1 cellular context compared by ENCODE assay signal in the genomic region with DNA sequence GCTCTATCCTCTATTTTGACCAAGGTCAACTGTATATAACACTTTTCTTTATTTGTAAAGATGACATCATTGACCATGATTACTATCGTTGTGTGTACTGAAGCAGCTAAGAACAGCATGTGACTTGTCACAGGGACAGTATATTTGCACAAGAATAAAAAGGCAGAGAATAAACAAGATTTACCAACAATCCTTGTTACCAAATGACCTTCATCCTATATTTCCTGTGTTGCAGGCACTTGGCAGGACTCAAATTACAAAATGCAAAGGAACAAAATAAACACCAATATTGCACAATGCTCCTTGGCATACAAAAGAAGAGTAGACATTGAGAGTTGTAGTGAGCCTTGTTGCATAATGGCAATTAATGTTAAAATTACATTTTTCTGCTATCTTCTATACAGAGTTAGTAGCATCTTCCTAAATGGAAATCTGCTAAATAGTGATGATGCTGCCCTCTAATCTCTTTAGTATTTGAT.
TF ChIP-seq lines count a peak whose summit lies in the region.

No MANE protein-coding gene starts in this region.

TF ChIP-seq in HepG2, 621 proteins besides CTCF, POLR2A, EP300 and RAD21 (continued from another document and continues in another):
- TF ChIP-seq, protein P1, sequence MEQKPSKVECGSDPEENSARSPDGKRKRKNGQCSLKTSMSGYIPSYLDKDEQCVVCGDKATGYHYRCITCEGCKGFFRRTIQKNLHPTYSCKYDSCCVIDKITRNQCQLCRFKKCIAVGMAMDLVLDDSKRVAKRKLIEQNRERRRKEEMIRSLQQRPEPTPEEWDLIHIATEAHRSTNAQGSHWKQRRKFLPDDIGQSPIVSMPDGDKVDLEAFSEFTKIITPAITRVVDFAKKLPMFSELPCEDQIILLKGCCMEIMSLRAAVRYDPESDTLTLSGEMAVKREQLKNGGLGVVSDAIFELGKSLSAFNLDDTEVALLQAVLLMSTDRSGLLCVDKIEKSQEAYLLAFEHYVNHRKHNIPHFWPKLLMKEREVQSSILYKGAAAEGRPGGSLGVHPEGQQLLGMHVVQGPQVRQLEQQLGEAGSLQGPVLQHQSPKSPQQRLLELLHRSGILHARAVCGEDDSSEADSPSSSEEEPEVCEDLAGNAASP (CRISPR knock-in tag; IDR thresholded peaks at IDR 0.05; ENCODE audit: borderline replicate concordance) = peak; percentile 96
- TF ChIP-seq ZFP1 (CRISPR knock-in tag; IDR thresholded peaks at IDR 0.05) (peak; percentile 96), HOXD1 (CRISPR knock-in tag; IDR thresholded peaks at IDR 0.05) (peak; percentile 99), ZNF550 (CRISPR knock-in tag; IDR thresholded peaks at IDR 0.05; ENCODE audit: borderline replicate concordance) (no peak), CENPBD1 (CRISPR knock-in tag; IDR thresholded peaks at IDR 0.05; ENCODE audit: borderline replicate concordance, low read depth) (0 out of 2 replicates have a peak, but pooled peaks have one; percentile 72), MAFF (IDR thresholded peaks at IDR 0.05; ENCODE audit: low read depth, low read length) (peak; percentile 44; the same call in 1 of the 2 replicates), KDM1A (CRISPR knock-in tag; IDR thresholded peaks at IDR 0.05) (peak; percentile 98), ARID4A (CRISPR knock-in tag; IDR thresholded peaks at IDR 0.05; ENCODE audit: borderline replicate concordance) (peak; percentile 62; the same call in 1 of the 2 replicates), DNMT1 (CRISPR knock-in tag; IDR thresholded peaks at IDR 0.05) (no peak), GATA4 (IDR thresholded peaks at IDR 0.05; ENCODE audit: borderline replicate concordance, low read depth) (peak; percentile 79; the same call in 1 of the 2 replicates), GABPA (IDR thresholded peaks at IDR 0.05; ENCODE audit: low read depth, low read length) (no peak), GABPA (CRISPR knock-in tag; IDR thresholded peaks at IDR 0.05; ENCODE audit: low read depth) (peak; percentile 67), ZNF747 (CRISPR knock-in tag; IDR thresholded peaks at IDR 0.05; ENCODE audit: borderline replicate concordance) (peak; percentile 93), KLF16 (CRISPR knock-in tag; IDR thresholded peaks at IDR 0.05) (peak in 1 of 2 experiments; percentile 99; a peak in 2 of 4 replicates), ZFP36 (IDR thresholded peaks at IDR 0.05; ENCODE audit: borderline replicate concordance, low read depth, low read length, partially characterized antibody) (peak; percentile 70), REPIN1 (CRISPR knock-in tag; IDR thresholded peaks at IDR 0.05; ENCODE audit: borderline replicate concordance, low read depth) (peak; percentile 92; the same call in 1 of the 2 replicates), PAF1 (CRISPR knock-in tag; IDR thresholded peaks at IDR 0.05) (no peak), SKI (IDR thresholded peaks at IDR 0.05; ENCODE audit: partially characterized antibody) (peak; percentile 97), ZMYM3 (CRISPR knock-in tag; IDR thresholded peaks at IDR 0.05) (peak; percentile 85; the same call in 1 of the 2 replicates), ATF1 (CRISPR knock-in tag; IDR thresholded peaks at IDR 0.05) (peak; percentile 89), ZNF724P (CRISPR knock-in tag; IDR thresholded peaks at IDR 0.05; ENCODE audit: borderline replicate concordance) (0 out of 2 replicates have a peak, but pooled peaks have one; percentile 35), ZKSCAN8 (CRISPR knock-in tag; IDR thresholded peaks at IDR 0.05; ENCODE audit: borderline replicate concordance) (peak; percentile 99), ZNF484 (CRISPR knock-in tag; IDR thresholded peaks at IDR 0.05; ENCODE audit: borderline replicate concordance, low read depth) (no peak), RFX3 (CRISPR knock-in tag; IDR thresholded peaks at IDR 0.05) (peak; percentile 55; the same call in 1 of the 2 replicates), SETDB1 (CRISPR knock-in tag; IDR thresholded peaks at IDR 0.05; ENCODE audit: borderline replicate concordance) (no peak), NBN (conservative IDR thresholded peaks at IDR 0.05) (no peak), ZNF264 (CRISPR knock-in tag; IDR thresholded peaks at IDR 0.05) (peak; percentile 90; the same call in 1 of the 2 replicates), SPEN (CRISPR knock-in tag; IDR thresholded peaks at IDR 0.05; ENCODE audit: low read depth) (0 out of 2 replicates have a peak, but pooled peaks have one; percentile 34), HMG20A (CRISPR knock-in tag; IDR thresholded peaks at IDR 0.05; ENCODE audit: borderline replicate concordance) (peak; percentile 100), ZNF3 (CRISPR knock-in tag; IDR thresholded peaks at IDR 0.05) (peak; percentile 91), MED8 (CRISPR knock-in tag; IDR thresholded peaks at IDR 0.05; ENCODE audit: insufficient replicate concordance) (peak; percentile 68), MAZ (IDR thresholded peaks at IDR 0.05; ENCODE audit: borderline replicate concordance, low read depth, low read length) (no peak), MAZ (CRISPR knock-in tag; IDR thresholded peaks at IDR 0.05; ENCODE audit: low read depth) (peak; percentile 85), SNRNP70 (IDR thresholded peaks at IDR 0.05; ENCODE audit: low read depth, low read length) (no peak)
- TF ChIP-seq, protein P2, sequence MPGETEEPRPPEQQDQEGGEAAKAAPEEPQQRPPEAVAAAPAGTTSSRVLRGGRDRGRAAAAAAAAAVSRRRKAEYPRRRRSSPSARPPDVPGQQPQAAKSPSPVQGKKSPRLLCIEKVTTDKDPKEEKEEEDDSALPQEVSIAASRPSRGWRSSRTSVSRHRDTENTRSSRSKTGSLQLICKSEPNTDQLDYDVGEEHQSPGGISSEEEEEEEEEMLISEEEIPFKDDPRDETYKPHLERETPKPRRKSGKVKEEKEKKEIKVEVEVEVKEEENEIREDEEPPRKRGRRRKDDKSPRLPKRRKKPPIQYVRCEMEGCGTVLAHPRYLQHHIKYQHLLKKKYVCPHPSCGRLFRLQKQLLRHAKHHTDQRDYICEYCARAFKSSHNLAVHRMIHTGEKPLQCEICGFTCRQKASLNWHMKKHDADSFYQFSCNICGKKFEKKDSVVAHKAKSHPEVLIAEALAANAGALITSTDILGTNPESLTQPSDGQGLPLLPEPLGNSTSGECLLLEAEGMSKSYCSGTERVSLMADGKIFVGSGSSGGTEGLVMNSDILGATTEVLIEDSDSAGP (CRISPR knock-in tag; IDR thresholded peaks at IDR 0.05; ENCODE audit: borderline replicate concordance) = no peak
- TF ChIP-seq, protein P3, sequence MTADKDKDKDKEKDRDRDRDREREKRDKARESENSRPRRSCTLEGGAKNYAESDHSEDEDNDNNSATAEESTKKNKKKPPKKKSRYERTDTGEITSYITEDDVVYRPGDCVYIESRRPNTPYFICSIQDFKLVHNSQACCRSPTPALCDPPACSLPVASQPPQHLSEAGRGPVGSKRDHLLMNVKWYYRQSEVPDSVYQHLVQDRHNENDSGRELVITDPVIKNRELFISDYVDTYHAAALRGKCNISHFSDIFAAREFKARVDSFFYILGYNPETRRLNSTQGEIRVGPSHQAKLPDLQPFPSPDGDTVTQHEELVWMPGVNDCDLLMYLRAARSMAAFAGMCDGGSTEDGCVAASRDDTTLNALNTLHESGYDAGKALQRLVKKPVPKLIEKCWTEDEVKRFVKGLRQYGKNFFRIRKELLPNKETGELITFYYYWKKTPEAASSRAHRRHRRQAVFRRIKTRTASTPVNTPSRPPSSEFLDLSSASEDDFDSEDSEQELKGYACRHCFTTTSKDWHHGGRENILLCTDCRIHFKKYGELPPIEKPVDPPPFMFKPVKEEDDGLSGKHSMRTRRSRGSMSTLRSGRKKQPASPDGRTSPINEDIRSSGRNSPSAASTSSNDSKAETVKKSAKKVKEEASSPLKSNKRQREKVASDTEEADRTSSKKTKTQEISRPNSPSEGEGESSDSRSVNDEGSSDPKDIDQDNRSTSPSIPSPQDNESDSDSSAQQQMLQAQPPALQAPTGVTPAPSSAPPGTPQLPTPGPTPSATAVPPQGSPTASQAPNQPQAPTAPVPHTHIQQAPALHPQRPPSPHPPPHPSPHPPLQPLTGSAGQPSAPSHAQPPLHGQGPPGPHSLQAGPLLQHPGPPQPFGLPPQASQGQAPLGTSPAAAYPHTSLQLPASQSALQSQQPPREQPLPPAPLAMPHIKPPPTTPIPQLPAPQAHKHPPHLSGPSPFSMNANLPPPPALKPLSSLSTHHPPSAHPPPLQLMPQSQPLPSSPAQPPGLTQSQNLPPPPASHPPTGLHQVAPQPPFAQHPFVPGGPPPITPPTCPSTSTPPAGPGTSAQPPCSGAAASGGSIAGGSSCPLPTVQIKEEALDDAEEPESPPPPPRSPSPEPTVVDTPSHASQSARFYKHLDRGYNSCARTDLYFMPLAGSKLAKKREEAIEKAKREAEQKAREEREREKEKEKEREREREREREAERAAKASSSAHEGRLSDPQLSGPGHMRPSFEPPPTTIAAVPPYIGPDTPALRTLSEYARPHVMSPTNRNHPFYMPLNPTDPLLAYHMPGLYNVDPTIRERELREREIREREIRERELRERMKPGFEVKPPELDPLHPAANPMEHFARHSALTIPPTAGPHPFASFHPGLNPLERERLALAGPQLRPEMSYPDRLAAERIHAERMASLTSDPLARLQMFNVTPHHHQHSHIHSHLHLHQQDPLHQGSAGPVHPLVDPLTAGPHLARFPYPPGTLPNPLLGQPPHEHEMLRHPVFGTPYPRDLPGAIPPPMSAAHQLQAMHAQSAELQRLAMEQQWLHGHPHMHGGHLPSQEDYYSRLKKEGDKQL (CRISPR knock-in tag; IDR thresholded peaks at IDR 0.05; ENCODE audit: low read depth) = peak; percentile 100
- TF ChIP-seq, protein P4, sequence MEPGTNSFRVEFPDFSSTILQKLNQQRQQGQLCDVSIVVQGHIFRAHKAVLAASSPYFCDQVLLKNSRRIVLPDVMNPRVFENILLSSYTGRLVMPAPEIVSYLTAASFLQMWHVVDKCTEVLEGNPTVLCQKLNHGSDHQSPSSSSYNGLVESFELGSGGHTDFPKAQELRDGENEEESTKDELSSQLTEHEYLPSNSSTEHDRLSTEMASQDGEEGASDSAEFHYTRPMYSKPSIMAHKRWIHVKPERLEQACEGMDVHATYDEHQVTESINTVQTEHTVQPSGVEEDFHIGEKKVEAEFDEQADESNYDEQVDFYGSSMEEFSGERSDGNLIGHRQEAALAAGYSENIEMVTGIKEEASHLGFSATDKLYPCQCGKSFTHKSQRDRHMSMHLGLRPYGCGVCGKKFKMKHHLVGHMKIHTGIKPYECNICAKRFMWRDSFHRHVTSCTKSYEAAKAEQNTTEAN (CRISPR knock-in tag; conservative IDR thresholded peaks at IDR 0.05) = peak; percentile 87
- TF ChIP-seq, protein P5, sequence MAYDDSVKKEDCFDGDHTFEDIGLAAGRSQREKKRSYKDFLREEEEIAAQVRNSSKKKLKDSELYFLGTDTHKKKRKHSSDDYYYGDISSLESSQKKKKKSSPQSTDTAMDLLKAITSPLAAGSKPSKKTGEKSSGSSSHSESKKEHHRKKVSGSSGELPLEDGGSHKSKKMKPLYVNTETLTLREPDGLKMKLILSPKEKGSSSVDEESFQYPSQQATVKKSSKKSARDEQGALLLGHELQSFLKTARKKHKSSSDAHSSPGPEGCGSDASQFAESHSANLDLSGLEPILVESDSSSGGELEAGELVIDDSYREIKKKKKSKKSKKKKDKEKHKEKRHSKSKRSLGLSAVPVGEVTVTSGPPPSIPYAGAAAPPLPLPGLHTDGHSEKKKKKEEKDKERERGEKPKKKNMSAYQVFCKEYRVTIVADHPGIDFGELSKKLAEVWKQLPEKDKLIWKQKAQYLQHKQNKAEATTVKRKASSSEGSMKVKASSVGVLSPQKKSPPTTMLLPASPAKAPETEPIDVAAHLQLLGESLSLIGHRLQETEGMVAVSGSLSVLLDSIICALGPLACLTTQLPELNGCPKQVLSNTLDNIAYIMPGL (CRISPR knock-in tag; IDR thresholded peaks at IDR 0.05; ENCODE audit: borderline replicate concordance in 1 of 2, low read depth in 1 of 2) = peak in 1 of 2 experiments; percentile 84; a peak in 1 of 4 replicates
- TF ChIP-seq, protein P6, sequence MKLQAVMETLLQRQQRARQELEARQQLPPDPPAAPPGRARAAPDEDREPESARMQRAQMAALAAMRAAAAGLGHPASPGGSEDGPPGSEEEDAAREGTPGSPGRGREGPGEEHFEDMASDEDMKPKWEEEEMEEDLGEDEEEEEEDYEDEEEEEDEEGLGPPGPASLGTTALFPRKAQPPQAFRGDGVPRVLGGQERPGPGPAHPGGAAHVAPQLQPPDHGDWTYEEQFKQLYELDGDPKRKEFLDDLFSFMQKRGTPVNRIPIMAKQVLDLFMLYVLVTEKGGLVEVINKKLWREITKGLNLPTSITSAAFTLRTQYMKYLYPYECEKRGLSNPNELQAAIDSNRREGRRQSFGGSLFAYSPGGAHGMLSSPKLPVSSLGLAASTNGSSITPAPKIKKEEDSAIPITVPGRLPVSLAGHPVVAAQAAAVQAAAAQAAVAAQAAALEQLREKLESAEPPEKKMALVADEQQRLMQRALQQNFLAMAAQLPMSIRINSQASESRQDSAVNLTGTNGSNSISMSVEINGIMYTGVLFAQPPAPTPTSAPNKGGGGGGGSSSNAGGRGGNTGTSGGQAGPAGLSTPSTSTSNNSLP (IDR thresholded peaks at IDR 0.05; ENCODE audit: low read depth, low read length) = peak; percentile 100
